In genomic region chr20:13735829-13736228, GRCh38 we compare ENCODE assay signal across 22 cellular contexts.
"Had no signal": no experiment of that assay in that cellular context is flagged by ENCODE, and none has a peak within 500 bp of the region (broad histone marks: within the 10 kb centered on the region; RNA-seq: fewer than 3 reads in every experiment).

No MANE protein-coding gene starts in this region.

- DNase-seq: activated CD4-positive, alpha-beta memory T cell treated with anti-CD3 and anti-CD28 coated beads for 36 hours; activated CD4-positive, alpha-beta T cell treated with anti-CD3 and anti-CD28 coated beads for 48 hours; activated naive CD4-positive, alpha-beta T cell treated with Interleukin-2 at 50 U/mL for 16 hours; activated naive CD8-positive, alpha-beta T cell treated with anti-CD3 and anti-CD28 coated beads for 36 hours; activated T-cell treated with anti-CD3 and anti-CD28 coated beads, Interleukin-2, amount 50 U/mL, for 48 hours; dorsolateral prefrontal cortex; effector memory CD8-positive, alpha-beta T cell; heart left ventricle; lower lobe of right lung; mesendoderm; naive thymus-derived CD8-positive, alpha-beta T cell; posterior cingulate gyrus; stimulated activated CD4-positive, alpha-beta T cell treated with anti-CD3 and anti-CD28 coated beads, Interleukin-12 subunit alpha, Interleukin-12 subunit beta, amount 100 ng/mL, for 4 hours; stimulated activated CD4-positive, alpha-beta T cell treated with anti-CD3 and anti-CD28 coated beads, Interleukin-4, amount 100 ng/mL, for 4 hours; stimulated activated naive CD8-positive, alpha-beta T cell treated with anti-CD3 and anti-CD28 coated beads, Interleukin-15, Interleukin-2, amounts not matched to agents 100 U/mL and 50 U/mL, for 24 hours; substantia nigra; SW 1271; T-helper 17 cell; upper lobe of left lung had no signal

- H3K4me1 ChIP-seq: breast epithelium, lower lobe of right lung, neural progenitor cell, upper lobe of left lung had no signal

- H3K36me3 ChIP-seq: breast epithelium had no signal

- ATAC-seq: effector memory CD8-positive, alpha-beta T cell; esophagus mucosa; heart left ventricle; lower lobe of right lung; naive thymus-derived CD8-positive, alpha-beta T cell; stimulated activated naive CD8-positive, alpha-beta T cell treated with anti-CD3 and anti-CD28 coated beads, Interleukin-15, Interleukin-2, amounts not matched to agents 100 U/mL and 50 U/mL, for 24 hours; T-helper 17 cell had no signal

- H3K9ac ChIP-seq: neural progenitor cell had no signal

- H3K4me2 ChIP-seq: neural progenitor cell had no signal

- H3K9me3 ChIP-seq: lower lobe of right lung, upper lobe of left lung had no signal

- H2AFZ ChIP-seq: neural progenitor cell had no signal

- H3K4me3 ChIP-seq: breast epithelium, dorsolateral prefrontal cortex, heart left ventricle, lower lobe of right lung, neural progenitor cell, upper lobe of left lung had no signal

- H3K27ac ChIP-seq: neural progenitor cell had no signal

- H3K27me3 ChIP-seq: breast epithelium, dorsolateral prefrontal cortex, heart left ventricle, neural progenitor cell, upper lobe of left lung had no signal
